ENCODE assay signal across 1 cellular context in genomic region chr16:678858-679807, GRCh38.
TF ChIP-seq lines count a peak whose summit lies in the region.

No MANE protein-coding gene starts in this region.

TF ChIP-seq in WTC11, 78 proteins besides CTCF, POLR2A, EP300 and RAD21 (continued from another document):
- TF ChIP-seq AFF4 (CRISPR knock-in tag; IDR thresholded peaks at IDR 0.05; ENCODE audit: borderline replicate concordance) (no peak), AR (CRISPR knock-in tag; IDR thresholded peaks at IDR 0.05) (no peak), E2F5 (CRISPR knock-in tag; IDR thresholded peaks at IDR 0.05) (no peak), TEAD1 (CRISPR knock-in tag; IDR thresholded peaks at IDR 0.05) (no peak), ZNF423 (CRISPR knock-in tag; IDR thresholded peaks at IDR 0.05) (peak; percentile 22; the same call in 1 of the 2 replicates)
